1 cellular context compared by ENCODE assay signal in the genomic region with DNA sequence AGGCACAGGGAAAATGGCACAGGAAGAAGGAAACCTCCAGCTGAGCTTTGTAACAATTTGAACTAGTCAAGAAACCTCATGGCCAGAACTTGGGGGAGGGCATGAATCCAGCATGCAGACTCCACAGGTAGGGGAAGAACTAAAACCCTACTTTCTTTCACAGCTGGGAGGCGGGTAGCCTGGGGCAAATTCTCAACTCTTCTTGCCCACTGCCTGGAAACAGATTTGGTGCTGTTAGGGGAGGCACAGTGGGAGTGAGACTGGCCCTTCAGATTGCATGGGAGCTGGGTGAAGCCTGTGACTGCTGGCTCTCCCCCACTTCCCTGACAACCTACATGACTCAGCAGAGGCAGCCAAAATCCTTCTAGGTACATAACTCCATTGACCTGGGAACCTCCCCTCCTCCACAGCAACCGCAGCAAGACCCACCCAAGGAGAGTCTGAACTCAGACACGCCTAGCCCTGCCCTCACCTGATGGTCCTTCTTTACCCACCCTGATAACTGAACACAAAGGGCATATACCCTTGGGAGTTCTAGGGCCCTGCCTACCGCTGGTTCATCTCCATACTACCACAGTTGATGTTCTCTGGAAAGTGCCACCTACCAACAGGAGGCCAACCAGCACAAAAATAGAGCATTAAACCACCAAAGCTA.
TF ChIP-seq lines count a peak whose summit lies in the region.

No MANE protein-coding gene starts in this region.

TF ChIP-seq in K562, 482 proteins besides CTCF, POLR2A, EP300 and RAD21 (continues in another document):
- TF ChIP-seq ERF (CRISPR knock-in tag; IDR thresholded peaks at IDR 0.05), result no peak
- TF ChIP-seq, protein P1, sequence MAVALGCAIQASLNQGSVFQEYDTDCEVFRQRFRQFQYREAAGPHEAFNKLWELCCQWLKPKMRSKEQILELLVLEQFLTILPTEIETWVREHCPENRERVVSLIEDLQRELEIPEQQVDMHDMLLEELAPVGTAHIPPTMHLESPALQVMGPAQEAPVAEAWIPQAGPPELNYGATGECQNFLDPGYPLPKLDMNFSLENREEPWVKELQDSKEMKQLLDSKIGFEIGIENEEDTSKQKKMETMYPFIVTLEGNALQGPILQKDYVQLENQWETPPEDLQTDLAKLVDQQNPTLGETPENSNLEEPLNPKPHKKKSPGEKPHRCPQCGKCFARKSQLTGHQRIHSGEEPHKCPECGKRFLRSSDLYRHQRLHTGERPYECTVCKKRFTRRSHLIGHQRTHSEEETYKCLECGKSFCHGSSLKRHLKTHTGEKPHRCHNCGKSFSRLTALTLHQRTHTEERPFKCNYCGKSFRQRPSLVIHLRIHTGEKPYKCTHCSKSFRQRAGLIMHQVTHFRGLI (CRISPR knock-in tag; IDR thresholded peaks at IDR 0.05), result no peak; the same call in 1 of the 2 replicates
- TF ChIP-seq PTBP1 (IDR thresholded peaks at IDR 0.05; ENCODE audit: low read depth, low read length), result no peak
- TF ChIP-seq, protein P2, sequence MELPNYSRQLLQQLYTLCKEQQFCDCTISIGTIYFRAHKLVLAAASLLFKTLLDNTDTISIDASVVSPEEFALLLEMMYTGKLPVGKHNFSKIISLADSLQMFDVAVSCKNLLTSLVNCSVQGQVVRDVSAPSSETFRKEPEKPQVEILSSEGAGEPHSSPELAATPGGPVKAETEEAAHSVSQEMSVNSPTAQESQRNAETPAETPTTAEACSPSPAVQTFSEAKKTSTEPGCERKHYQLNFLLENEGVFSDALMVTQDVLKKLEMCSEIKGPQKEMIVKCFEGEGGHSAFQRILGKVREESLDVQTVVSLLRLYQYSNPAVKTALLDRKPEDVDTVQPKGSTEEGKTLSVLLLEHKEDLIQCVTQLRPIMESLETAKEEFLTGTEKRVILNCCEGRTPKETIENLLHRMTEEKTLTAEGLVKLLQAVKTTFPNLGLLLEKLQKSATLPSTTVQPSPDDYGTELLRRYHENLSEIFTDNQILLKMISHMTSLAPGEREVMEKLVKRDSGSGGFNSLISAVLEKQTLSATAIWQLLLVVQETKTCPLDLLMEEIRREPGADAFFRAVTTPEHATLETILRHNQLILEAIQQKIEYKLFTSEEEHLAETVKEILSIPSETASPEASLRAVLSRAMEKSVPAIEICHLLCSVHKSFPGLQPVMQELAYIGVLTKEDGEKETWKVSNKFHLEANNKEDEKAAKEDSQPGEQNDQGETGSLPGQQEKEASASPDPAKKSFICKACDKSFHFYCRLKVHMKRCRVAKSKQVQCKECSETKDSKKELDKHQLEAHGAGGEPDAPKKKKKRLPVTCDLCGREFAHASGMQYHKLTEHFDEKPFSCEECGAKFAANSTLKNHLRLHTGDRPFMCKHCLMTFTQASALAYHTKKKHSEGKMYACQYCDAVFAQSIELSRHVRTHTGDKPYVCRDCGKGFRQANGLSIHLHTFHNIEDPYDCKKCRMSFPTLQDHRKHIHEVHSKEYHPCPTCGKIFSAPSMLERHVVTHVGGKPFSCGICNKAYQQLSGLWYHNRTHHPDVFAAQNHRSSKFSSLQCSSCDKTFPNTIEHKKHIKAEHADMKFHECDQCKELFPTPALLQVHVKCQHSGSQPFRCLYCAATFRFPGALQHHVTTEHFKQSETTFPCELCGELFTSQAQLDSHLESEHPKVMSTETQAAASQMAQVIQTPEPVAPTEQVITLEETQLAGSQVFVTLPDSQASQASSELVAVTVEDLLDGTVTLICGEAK (IDR thresholded peaks at IDR 0.05), result no peak
- TF ChIP-seq, protein P2 (CRISPR knock-in tag; IDR thresholded peaks at IDR 0.05), result no peak
- TF ChIP-seq, protein P3, sequence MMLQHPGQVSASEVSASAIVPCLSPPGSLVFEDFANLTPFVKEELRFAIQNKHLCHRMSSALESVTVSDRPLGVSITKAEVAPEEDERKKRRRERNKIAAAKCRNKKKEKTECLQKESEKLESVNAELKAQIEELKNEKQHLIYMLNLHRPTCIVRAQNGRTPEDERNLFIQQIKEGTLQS (IDR thresholded peaks at IDR 0.05), result peak; percentile 67
- TF ChIP-seq, protein P3 (CRISPR knock-in tag; conservative IDR thresholded peaks at IDR 0.05), result no peak
- TF ChIP-seq CAMTA2 (CRISPR knock-in tag; conservative IDR thresholded peaks at IDR 0.05), result no peak
- TF ChIP-seq TBP (optimal IDR thresholded peaks at IDR 0.05; ENCODE audit: low read depth, low read length), result no peak
- TF ChIP-seq ZNF445 (CRISPR knock-in tag; IDR thresholded peaks at IDR 0.05; ENCODE audit: low read depth), result 0 out of 2 replicates have a peak, but pooled peaks have one; percentile 62
- TF ChIP-seq PHB2 (IDR thresholded peaks at IDR 0.05; ENCODE audit: low read depth), result no peak
- TF ChIP-seq, protein P4, sequence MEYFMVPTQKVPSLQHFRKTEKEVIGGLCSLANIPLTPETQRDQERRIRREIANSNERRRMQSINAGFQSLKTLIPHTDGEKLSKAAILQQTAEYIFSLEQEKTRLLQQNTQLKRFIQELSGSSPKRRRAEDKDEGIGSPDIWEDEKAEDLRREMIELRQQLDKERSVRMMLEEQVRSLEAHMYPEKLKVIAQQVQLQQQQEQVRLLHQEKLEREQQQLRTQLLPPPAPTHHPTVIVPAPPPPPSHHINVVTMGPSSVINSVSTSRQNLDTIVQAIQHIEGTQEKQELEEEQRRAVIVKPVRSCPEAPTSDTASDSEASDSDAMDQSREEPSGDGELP (CRISPR knock-in tag; IDR thresholded peaks at IDR 0.05; ENCODE audit: borderline replicate concordance), result peak; percentile 66
- TF ChIP-seq SPI1 (IDR thresholded peaks at IDR 0.05; ENCODE audit: borderline replicate concordance, low read depth, low read length), result peak; percentile 69; the same call in 1 of the 2 replicates
- no peak; a peak in 1 of 4 replicates for TF ChIP-seq ARNT (IDR thresholded peaks at IDR 0.05)
- TF ChIP-seq CREB1 (IDR thresholded peaks at IDR 0.05), result no peak
- TF ChIP-seq CREB1 (CRISPR knock-in tag; IDR thresholded peaks at IDR 0.05), result peak; percentile 27; the same call in 1 of the 2 replicates
- TF ChIP-seq, protein P5, sequence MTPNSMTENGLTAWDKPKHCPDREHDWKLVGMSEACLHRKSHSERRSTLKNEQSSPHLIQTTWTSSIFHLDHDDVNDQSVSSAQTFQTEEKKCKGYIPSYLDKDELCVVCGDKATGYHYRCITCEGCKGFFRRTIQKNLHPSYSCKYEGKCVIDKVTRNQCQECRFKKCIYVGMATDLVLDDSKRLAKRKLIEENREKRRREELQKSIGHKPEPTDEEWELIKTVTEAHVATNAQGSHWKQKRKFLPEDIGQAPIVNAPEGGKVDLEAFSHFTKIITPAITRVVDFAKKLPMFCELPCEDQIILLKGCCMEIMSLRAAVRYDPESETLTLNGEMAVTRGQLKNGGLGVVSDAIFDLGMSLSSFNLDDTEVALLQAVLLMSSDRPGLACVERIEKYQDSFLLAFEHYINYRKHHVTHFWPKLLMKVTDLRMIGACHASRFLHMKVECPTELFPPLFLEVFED (CRISPR knock-in tag; conservative IDR thresholded peaks at IDR 0.05), result no peak; the same call in 1 of the 2 replicates
- TF ChIP-seq SMARCA4 (IDR thresholded peaks at IDR 0.05), result peak; percentile 87
- no peak for TF ChIP-seq ZNF12 (CRISPR knock-in tag; IDR thresholded peaks at IDR 0.05)
- TF ChIP-seq, protein P6, sequence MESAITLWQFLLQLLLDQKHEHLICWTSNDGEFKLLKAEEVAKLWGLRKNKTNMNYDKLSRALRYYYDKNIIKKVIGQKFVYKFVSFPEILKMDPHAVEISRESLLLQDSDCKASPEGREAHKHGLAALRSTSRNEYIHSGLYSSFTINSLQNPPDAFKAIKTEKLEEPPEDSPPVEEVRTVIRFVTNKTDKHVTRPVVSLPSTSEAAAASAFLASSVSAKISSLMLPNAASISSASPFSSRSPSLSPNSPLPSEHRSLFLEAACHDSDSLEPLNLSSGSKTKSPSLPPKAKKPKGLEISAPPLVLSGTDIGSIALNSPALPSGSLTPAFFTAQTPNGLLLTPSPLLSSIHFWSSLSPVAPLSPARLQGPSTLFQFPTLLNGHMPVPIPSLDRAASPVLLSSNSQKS (CRISPR knock-in tag; IDR thresholded peaks at IDR 0.05), result no peak
- TF ChIP-seq, protein P7, sequence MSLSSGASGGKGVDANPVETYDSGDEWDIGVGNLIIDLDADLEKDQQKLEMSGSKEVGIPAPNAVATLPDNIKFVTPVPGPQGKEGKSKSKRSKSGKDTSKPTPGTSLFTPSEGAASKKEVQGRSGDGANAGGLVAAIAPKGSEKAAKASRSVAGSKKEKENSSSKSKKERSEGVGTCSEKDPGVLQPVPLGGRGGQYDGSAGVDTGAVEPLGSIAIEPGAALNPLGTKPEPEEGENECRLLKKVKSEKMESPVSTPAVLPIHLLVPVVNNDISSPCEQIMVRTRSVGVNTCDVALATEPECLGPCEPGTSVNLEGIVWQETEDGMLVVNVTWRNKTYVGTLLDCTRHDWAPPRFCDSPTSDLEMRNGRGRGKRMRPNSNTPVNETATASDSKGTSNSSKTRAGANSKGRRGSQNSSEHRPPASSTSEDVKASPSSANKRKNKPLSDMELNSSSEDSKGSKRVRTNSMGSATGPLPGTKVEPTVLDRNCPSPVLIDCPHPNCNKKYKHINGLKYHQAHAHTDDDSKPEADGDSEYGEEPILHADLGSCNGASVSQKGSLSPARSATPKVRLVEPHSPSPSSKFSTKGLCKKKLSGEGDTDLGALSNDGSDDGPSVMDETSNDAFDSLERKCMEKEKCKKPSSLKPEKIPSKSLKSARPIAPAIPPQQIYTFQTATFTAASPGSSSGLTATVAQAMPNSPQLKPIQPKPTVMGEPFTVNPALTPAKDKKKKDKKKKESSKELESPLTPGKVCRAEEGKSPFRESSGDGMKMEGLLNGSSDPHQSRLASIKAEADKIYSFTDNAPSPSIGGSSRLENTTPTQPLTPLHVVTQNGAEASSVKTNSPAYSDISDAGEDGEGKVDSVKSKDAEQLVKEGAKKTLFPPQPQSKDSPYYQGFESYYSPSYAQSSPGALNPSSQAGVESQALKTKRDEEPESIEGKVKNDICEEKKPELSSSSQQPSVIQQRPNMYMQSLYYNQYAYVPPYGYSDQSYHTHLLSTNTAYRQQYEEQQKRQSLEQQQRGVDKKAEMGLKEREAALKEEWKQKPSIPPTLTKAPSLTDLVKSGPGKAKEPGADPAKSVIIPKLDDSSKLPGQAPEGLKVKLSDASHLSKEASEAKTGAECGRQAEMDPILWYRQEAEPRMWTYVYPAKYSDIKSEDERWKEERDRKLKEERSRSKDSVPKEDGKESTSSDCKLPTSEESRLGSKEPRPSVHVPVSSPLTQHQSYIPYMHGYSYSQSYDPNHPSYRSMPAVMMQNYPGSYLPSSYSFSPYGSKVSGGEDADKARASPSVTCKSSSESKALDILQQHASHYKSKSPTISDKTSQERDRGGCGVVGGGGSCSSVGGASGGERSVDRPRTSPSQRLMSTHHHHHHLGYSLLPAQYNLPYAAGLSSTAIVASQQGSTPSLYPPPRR (CRISPR knock-in tag; IDR thresholded peaks at IDR 0.05; ENCODE audit: borderline replicate concordance), result no peak
- no peak for TF ChIP-seq ZNF707 (CRISPR knock-in tag; conservative IDR thresholded peaks at IDR 0.05)
- peak; percentile 71 for TF ChIP-seq MTA1 (IDR thresholded peaks at IDR 0.05; ENCODE audit: borderline replicate concordance)
- TF ChIP-seq, protein P8, sequence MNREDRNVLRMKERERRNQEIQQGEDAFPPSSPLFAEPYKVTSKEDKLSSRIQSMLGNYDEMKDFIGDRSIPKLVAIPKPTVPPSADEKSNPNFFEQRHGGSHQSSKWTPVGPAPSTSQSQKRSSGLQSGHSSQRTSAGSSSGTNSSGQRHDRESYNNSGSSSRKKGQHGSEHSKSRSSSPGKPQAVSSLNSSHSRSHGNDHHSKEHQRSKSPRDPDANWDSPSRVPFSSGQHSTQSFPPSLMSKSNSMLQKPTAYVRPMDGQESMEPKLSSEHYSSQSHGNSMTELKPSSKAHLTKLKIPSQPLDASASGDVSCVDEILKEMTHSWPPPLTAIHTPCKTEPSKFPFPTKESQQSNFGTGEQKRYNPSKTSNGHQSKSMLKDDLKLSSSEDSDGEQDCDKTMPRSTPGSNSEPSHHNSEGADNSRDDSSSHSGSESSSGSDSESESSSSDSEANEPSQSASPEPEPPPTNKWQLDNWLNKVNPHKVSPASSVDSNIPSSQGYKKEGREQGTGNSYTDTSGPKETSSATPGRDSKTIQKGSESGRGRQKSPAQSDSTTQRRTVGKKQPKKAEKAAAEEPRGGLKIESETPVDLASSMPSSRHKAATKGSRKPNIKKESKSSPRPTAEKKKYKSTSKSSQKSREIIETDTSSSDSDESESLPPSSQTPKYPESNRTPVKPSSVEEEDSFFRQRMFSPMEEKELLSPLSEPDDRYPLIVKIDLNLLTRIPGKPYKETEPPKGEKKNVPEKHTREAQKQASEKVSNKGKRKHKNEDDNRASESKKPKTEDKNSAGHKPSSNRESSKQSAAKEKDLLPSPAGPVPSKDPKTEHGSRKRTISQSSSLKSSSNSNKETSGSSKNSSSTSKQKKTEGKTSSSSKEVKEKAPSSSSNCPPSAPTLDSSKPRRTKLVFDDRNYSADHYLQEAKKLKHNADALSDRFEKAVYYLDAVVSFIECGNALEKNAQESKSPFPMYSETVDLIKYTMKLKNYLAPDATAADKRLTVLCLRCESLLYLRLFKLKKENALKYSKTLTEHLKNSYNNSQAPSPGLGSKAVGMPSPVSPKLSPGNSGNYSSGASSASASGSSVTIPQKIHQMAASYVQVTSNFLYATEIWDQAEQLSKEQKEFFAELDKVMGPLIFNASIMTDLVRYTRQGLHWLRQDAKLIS (CRISPR knock-in tag; IDR thresholded peaks at IDR 0.05), result 0 out of 2 replicates have a peak, but pooled peaks have one; percentile 34
- peak; percentile 48; the same call in 1 of the 2 replicates for TF ChIP-seq JUN (IDR thresholded peaks at IDR 0.05; ENCODE audit: borderline replicate concordance, low read depth, low read length)
- TF ChIP-seq JUN (CRISPR knock-in tag; IDR thresholded peaks at IDR 0.05; ENCODE audit: borderline replicate concordance), result no peak
- TF ChIP-seq U2AF2 (optimal IDR thresholded peaks at IDR 0.05; ENCODE audit: low read depth, low read length), result no peak
- 0 out of 2 replicates have a peak, but pooled peaks have one; percentile 31 for TF ChIP-seq TAL1 (IDR thresholded peaks at IDR 0.05)
- TF ChIP-seq SMARCA5 (IDR thresholded peaks at IDR 0.05), result no peak
